13 cellular contexts compared by ENCODE assay signal in genomic region chr2:148524519-148524919, GRCh38.
DNase-seq lines count a peak whose midpoint lies in the region; ATAC-seq and TF ChIP-seq lines count a peak whose summit lies in the region.
"Had no signal": no experiment of that assay in that cellular context is flagged by ENCODE, and none has a peak within 500 bp of the region (broad histone marks: within the 10 kb centered on the region; RNA-seq: fewer than 3 reads in every experiment).

No MANE protein-coding gene starts in this region.

- no peaks in the 10 kb centered on the region for H3K9me3 Mint-ChIP-seq in activated naive CD8-positive, alpha-beta T cell treated with anti-CD3 and anti-CD28 coated beads, Interleukin-2, amount 10 ng/mL, durations not matched to agents 7 days and 5 days

- DNase-seq in activated CD4-positive, alpha-beta T cell treated with anti-CD3 and anti-CD28 coated beads for 48 hours, result peak; percentile 69
- no peak for DNase-seq in activated naive CD8-positive, alpha-beta T cell treated with anti-CD3 and anti-CD28 coated beads, Interleukin-2, amount 10 ng/mL, durations not matched to agents 7 days and 5 days
- peak; percentile 30 for DNase-seq in stimulated activated CD8-positive, alpha-beta memory T cell treated with anti-CD3 and anti-CD28 coated beads, Interleukin-12 subunit alpha, Interleukin-12 subunit beta, amount 100 ng/mL, for 1 hour (ENCODE audit: low read depth)
- DNase-seq in NCI-H1105 treated with DMSO at 0.1 percent for 48 hours (lab: John Stamatoyannopoulos, UW) (no peak), DMS53 treated with DMSO at 0.1 percent for 48 hours (lab: John Stamatoyannopoulos, UW; ENCODE audit: unreplicated experiment) (no peak), HEK293T (ENCODE audit: extremely low spot score) (no peak), NCI-H1417 (lab: John Stamatoyannopoulos, UW) (no peak)
- DNase-seq: C1 segment of cervical spinal cord, foreskin fibroblast, left ventricle myocardium inferior, NCI-H187, pancreas had no signal

- H3K4me3 Mint-ChIP-seq in activated naive CD8-positive, alpha-beta T cell treated with anti-CD3 and anti-CD28 coated beads, Interleukin-2, amount 10 ng/mL, durations not matched to agents 7 days and 5 days, result peak overlapping the region; percentile 65

- CTCF ChIA-PET in HEK293T (lab: Yijun Ruan, JAX), result no interaction called here

- H3K4me1 Mint-ChIP-seq in activated naive CD8-positive, alpha-beta T cell treated with anti-CD3 and anti-CD28 coated beads, Interleukin-2, amount 10 ng/mL, durations not matched to agents 7 days and 5 days, result peaks cover 64% of the 10 kb centered on the region

- peak overlapping the region; percentile 86 for H3K27ac Mint-ChIP-seq in activated naive CD8-positive, alpha-beta T cell treated with anti-CD3 and anti-CD28 coated beads, Interleukin-2, amount 10 ng/mL, durations not matched to agents 7 days and 5 days

- POLR2A ChIA-PET in activated naive CD8-positive, alpha-beta T cell treated with anti-CD3 and anti-CD28 coated beads, Interleukin-2, amount 10 ng/mL, durations not matched to agents 7 days and 5 days (lab: Charles Lee), result interaction anchor here (0.7 to 1.5 kb wide), 10 partner anchors 9 to 411 kb away, joined by 3 to 13 read pairs (median 5); partner anchors contain the start of gene EPC2
- POLR2A ChIA-PET in HEK293T (lab: Yijun Ruan, JAX), result no interaction called here

- peak; percentile 50 for ATAC-seq in GM19351 (IDR thresholded peaks at IDR 0.05; ENCODE audit: unreplicated experiment)
- ATAC-seq in activated naive CD8-positive, alpha-beta T cell treated with anti-CD3 and anti-CD28 coated beads, Interleukin-2, amount 10 ng/mL, durations not matched to agents 7 days and 5 days (ENCODE audit: low read depth), result peak; percentile 89
- ATAC-seq: pancreas had no signal

- H3K36me3 Mint-ChIP-seq in activated naive CD8-positive, alpha-beta T cell treated with anti-CD3 and anti-CD28 coated beads, Interleukin-2, amount 10 ng/mL, durations not matched to agents 7 days and 5 days, result no peaks in the 10 kb centered on the region

- no peaks in the 10 kb centered on the region for H3K27me3 Mint-ChIP-seq in activated naive CD8-positive, alpha-beta T cell treated with anti-CD3 and anti-CD28 coated beads, Interleukin-2, amount 10 ng/mL, durations not matched to agents 7 days and 5 days

TF ChIP-seq in HEK293T, 16 proteins besides CTCF, POLR2A, EP300 and RAD21:
- TF ChIP-seq FOXM1 (IDR thresholded peaks at IDR 0.05; ENCODE audit: borderline replicate concordance) (no peak), ELF4 (IDR thresholded peaks at IDR 0.05) (no peak), FOXA1 (IDR thresholded peaks at IDR 0.05) (no peak), FOXK2 (IDR thresholded peaks at IDR 0.05) (no peak), L3MBTL2 (conservative IDR thresholded peaks at IDR 0.05) (no peak), PKNOX1 (IDR thresholded peaks at IDR 0.05) (no peak), HDGF (IDR thresholded peaks at IDR 0.05; ENCODE audit: borderline replicate concordance) (no peak)
TF ChIP-seq in HEK293T: peak in this region for 0.

Comparison
In these comparisons a context has a peak if more than half of its experiments do, and no peak if none do; other contexts are left out.
1. DNase-seq: peak in activated CD4-positive, alpha-beta T cell treated with anti-CD3 and anti-CD28 coated beads for 48 hours (single experiment) and stimulated activated CD8-positive, alpha-beta memory T cell treated with anti-CD3 and anti-CD28 coated beads, Interleukin-12 subunit alpha, Interleukin-12 subunit beta, amount 100 ng/mL, for 1 hour (single experiment); none in activated naive CD8-positive, alpha-beta T cell treated with anti-CD3 and anti-CD28 coated beads, Interleukin-2, amount 10 ng/mL, durations not matched to agents 7 days and 5 days (single experiment), NCI-H1105 treated with DMSO at 0.1 percent for 48 hours (single experiment), DMS53 treated with DMSO at 0.1 percent for 48 hours (single experiment), HEK293T (single experiment) and NCI-H1417 (0 of 3).